Comparison of ENCODE assay signal across 8 cellular contexts in genomic region chr3:16511561-16512434, GRCh38. TPM values are rescaled to one million over a fixed set of nuclear protein-coding genes. Genes with fewer than 3 reads are reported as not detected.
DNase-seq lines count a peak whose midpoint lies in the region; TF ChIP-seq lines count a peak whose summit lies in the region.

No MANE protein-coding gene starts in this region.

- H3K4me1 ChIP-seq in vagina: peaks cover 36% of the 10 kb centered on the region

- intact Hi-C loops in vagina (cut with DNase I): loop anchor here (10.0 kb wide), 3 partner anchors 67 to 197 kb away; no protein-coding TSS in a partner anchor

- H3K4me1 Mint-ChIP-seq in activated T-cell treated with anti-CD3 and anti-CD28 coated beads, Interleukin-2, amount 50 U/mL, for 24 hours (ENCODE audit: low read depth): peaks cover 77% of the 10 kb centered on the region

- no peak for TF ChIP-seq CTCF in GM13976 (IDR thresholded peaks at IDR 0.05; ENCODE audit: borderline replicate concordance, control extremely low read depth, extremely low read depth, insufficient read depth, missing control alignments)
- TF ChIP-seq CTCF in NB4 (IDR thresholded peaks at IDR 0.05; ENCODE audit: low read depth, low read length): no peak
- no peak for TF ChIP-seq CTCF in foreskin fibroblast (IDR thresholded peaks at IDR 0.05; ENCODE audit: low read depth, low read length)
- TF ChIP-seq CTCF in vagina (IDR thresholded peaks at IDR 0.05): no peak

- H3K36me3 ChIP-seq in vagina: no peaks in the 10 kb centered on the region

- peaks cover 52% of the 10 kb centered on the region for H3K36me3 Mint-ChIP-seq in activated T-cell treated with anti-CD3 and anti-CD28 coated beads, Interleukin-2, amount 50 U/mL, for 24 hours (ENCODE audit: low read depth)

- no peaks in the 10 kb centered on the region for H3K27me3 ChIP-seq in vagina

- H3K9me3 ChIP-seq in vagina: no peaks in the 10 kb centered on the region

- peak overlapping the region; percentile 98 for H3K27ac Mint-ChIP-seq in activated T-cell treated with anti-CD3 and anti-CD28 coated beads, Interleukin-2, amount 50 U/mL, for 24 hours

- in situ Hi-C loops in GM13976 (cut with MboI; ENCODE audit: low sequenced_read_pairs, unreplicated experiment): loop anchor here (10.0 kb wide), 1 partner anchor 137 kb away; no protein-coding TSS in a partner anchor

- H3K4me3 Mint-ChIP-seq in activated T-cell treated with anti-CD3 and anti-CD28 coated beads, Interleukin-2, amount 50 U/mL, for 24 hours: peak overlapping the region; percentile 93

- H3K9me3 Mint-ChIP-seq in activated T-cell treated with anti-CD3 and anti-CD28 coated beads, Interleukin-2, amount 50 U/mL, for 24 hours: no peaks in the 10 kb centered on the region

- DNase-seq in GM13976 (ENCODE audit: low spot score): peak; percentile 75
- DNase-seq in HCEC 1CT: peak; percentile 83
- DNase-seq in NB4 (ENCODE audit: low read depth): peak; percentile 74
- peak; percentile 77 for DNase-seq in activated T-cell treated with anti-CD3 and anti-CD28 coated beads, Interleukin-2, amount 50 U/mL, for 24 hours
- peak; percentile 80 to 89 for DNase-seq in foreskin fibroblast
- peak; percentile 48 for DNase-seq in pulmonary artery endothelial cell (ENCODE audit: low read depth, low spot score)
- DNase-seq in vagina (ENCODE audit: extremely low spot score in 2 of 2): no peak
- DNase-seq in caudate nucleus (lab: John Stamatoyannopoulos, UW): no peak

- peak overlapping the region; percentile 50 for H3K4me3 ChIP-seq in NB4 (ENCODE audit: low read depth, low read length)
- peak overlapping the region; percentile 66 to 94 for H3K4me3 ChIP-seq in foreskin fibroblast (ENCODE audit: low read depth in 1 of 2, low read length in 2 of 2)
- H3K4me3 ChIP-seq in vagina: peak overlapping the region; percentile 77 to 88

- H3K27ac ChIP-seq in vagina (peak overlapping the region; percentile 77), caudate nucleus (ENCODE audit: low read depth, low read length) (no peak overlapping the region)

- TF ChIP-seq POLR2A in NB4 (IDR thresholded peaks at IDR 0.05; ENCODE audit: extremely low read depth, insufficient read length): no peak
- no peak for TF ChIP-seq POLR2A in vagina (IDR thresholded peaks at IDR 0.05)

- no peaks in the 10 kb centered on the region for H3K27me3 Mint-ChIP-seq in activated T-cell treated with anti-CD3 and anti-CD28 coated beads, Interleukin-2, amount 50 U/mL, for 24 hours

RNA-seq across cellular contexts. Expression of gene RFTN1, which starts 1.7 kb away (rescaled TPM):
- total RNA-seq in pulmonary artery endothelial cell (30.1 and 49.7 TPM in 2 replicates), vagina (47.4 TPM)

Comparison
In these comparisons a context has a peak if more than half of its experiments do, and no peak if none do; other contexts are left out.
1. DNase-seq: peak in GM13976 (single experiment), HCEC 1CT (single experiment), NB4 (single experiment), activated T-cell treated with anti-CD3 and anti-CD28 coated beads, Interleukin-2, amount 50 U/mL, for 24 hours (single experiment), foreskin fibroblast (2 of 2) and pulmonary artery endothelial cell (single experiment); none in vagina (0 of 2) and caudate nucleus (0 of 61).
2. Peak in every context shown above with its lines, with median percentiles within 50 percentile points of each other: H3K4me3 ChIP-seq.